Comparison of ENCODE assay signal across 11 cellular contexts in the genomic region with DNA sequence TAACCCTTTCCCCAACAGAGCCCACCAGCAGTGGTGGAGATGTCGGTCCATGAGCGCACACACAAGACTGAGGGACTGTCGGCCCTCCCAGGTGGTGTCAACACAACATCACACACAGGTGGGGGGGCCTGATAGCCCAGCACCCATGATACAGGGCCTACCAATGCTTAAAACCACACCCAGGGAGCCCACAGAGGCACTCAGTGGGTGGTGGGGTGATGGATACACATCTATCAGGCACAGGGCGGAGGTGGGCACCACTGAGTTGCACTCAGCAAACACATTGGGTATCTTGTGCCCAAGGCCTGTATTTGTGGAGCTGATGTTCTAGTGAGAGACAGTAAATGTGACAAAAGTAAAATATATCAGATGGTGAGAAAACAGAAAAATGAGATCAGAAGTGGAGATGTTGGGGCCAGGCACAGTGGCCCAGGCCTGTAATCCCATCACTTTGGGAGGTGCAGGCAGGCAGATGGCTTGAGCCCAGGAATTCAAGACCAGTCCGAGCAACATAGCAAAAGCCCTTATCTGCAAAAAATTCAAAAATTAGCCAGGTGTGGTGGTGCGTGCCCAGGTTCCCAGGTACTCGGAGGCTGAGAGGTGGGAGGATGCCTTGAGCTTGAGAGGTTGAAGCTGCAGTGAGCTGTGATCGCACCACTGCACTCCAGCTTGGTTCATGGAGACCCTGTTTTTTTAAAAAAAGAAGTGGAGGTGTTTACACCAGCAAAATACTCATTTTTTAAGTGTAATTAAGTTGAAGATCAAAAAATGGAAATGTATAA. TPM values are rescaled to one million over a fixed set of nuclear protein-coding genes. Genes with fewer than 3 reads are reported as not detected.
DNase-seq lines count a peak whose midpoint lies in the region; ATAC-seq and TF ChIP-seq lines count a peak whose summit lies in the region.
"Had no signal": no experiment of that assay in that cellular context is flagged by ENCODE, and none has a peak within 500 bp of the region (broad histone marks: within the 10 kb centered on the region; RNA-seq: fewer than 3 reads in every experiment).

No MANE protein-coding gene starts in this region.

- H3K4me2 ChIP-seq in OCI-LY1 (ENCODE audit: low read length), result no peak overlapping the region
- H3K4me2 ChIP-seq in osteoblast (ENCODE audit: insufficient read depth, low read length), result no peak overlapping the region

- no peaks in the 10 kb centered on the region for H3K27me3 ChIP-seq in OCI-LY1 (ENCODE audit: insufficient read depth, low read length)
- no peaks in the 10 kb centered on the region for H3K27me3 ChIP-seq in duodenal mucosa (ENCODE audit: control insufficient read depth in 1 of 2, insufficient read depth in 2 of 2, low read length in 2 of 2)
- H3K27me3 ChIP-seq in osteoblast (ENCODE audit: insufficient read depth, low read length), result no peaks in the 10 kb centered on the region
- H3K27me3 ChIP-seq: SJSA1 had no signal

- H4K20me1 ChIP-seq in OCI-LY1 (ENCODE audit: insufficient read depth, low read length) (no peaks in the 10 kb centered on the region), osteoblast (ENCODE audit: insufficient read depth, low read length) (no peaks in the 10 kb centered on the region)

- H3K4me3 ChIP-seq in OCI-LY1 (ENCODE audit: low read depth, low read length, poor library complexity, severe bottlenecking), result no peak overlapping the region
- no peak overlapping the region for H3K4me3 ChIP-seq in duodenal mucosa (ENCODE audit: low read depth in 1 of 2, low read length in 2 of 2)
- H3K4me3 ChIP-seq in osteoblast (ENCODE audit: insufficient read depth, low read length), result no peak overlapping the region
- H3K4me3 ChIP-seq: SJSA1 had no signal

- H3K4me1 ChIP-seq in OCI-LY1 (ENCODE audit: insufficient read depth, low read length, severe bottlenecking) (peaks cover 61% of the 10 kb centered on the region), duodenal mucosa (ENCODE audit: control insufficient read depth in 1 of 2, insufficient read depth in 2 of 2, low read length in 2 of 2) (peaks cover 52 to 62% of the 10 kb centered on the region in 2 donors), osteoblast (ENCODE audit: insufficient read depth, low read length) (peaks cover 40% of the 10 kb centered on the region)

- no peaks in the 10 kb centered on the region for H3K9me2 ChIP-seq in OCI-LY1 (ENCODE audit: low read depth, low read length)

- peaks cover 0 to 4% (median 0%) of the 10 kb centered on the region in 7 donors for H3K9me3 Mint-ChIP-seq in CD14-positive monocyte

- peaks cover 54% of the 10 kb centered on the region for H3K4me1 Mint-ChIP-seq in CD14-positive monocyte

- H3K79me2 ChIP-seq in OCI-LY1 (ENCODE audit: insufficient read depth, low read length) (no peaks in the 10 kb centered on the region), osteoblast (ENCODE audit: insufficient read depth, low read length) (peaks cover 4% of the 10 kb centered on the region)

- H3K9me3 ChIP-seq in OCI-LY1 (ENCODE audit: low read length) (no peaks in the 10 kb centered on the region), duodenal mucosa (ENCODE audit: control insufficient read depth in 1 of 2, low read length in 2 of 2) (no peaks in the 10 kb centered on the region), osteoblast (ENCODE audit: low read depth, low read length) (no peaks in the 10 kb centered on the region)
- H3K9me3 ChIP-seq: SJSA1 had no signal

- peaks cover 4% of the 10 kb centered on the region; the same call in 1 of the 2 replicates for H3F3A ChIP-seq in OCI-LY1 (ENCODE audit: insufficient read depth, low read length)

- DNase-seq in CD14-positive monocyte (ENCODE audit: low spot score), result no peak
- DNase-seq in osteoblast (ENCODE audit: insufficient read length, low spot score, missing footprints), result peak; percentile 15
- DNase-seq in stimulated activated CD4-positive, alpha-beta T cell treated with anti-CD3 and anti-CD28 coated beads, Interleukin-1b, Interleukin-23, amount 100 ng/mL, for 48 hours, result no peak
- DNase-seq: NCI-H2171 treated with DMSO at 0.1 percent for 48 hours had no signal

- peaks cover 21 to 46% of the 10 kb centered on the region in 2 donors for H3K36me3 Mint-ChIP-seq in CD14-positive monocyte

- TF ChIP-seq CTCF in CD14-positive monocyte (IDR thresholded peaks at IDR 0.05) (no peak), OCI-LY1 (IDR thresholded peaks at IDR 0.05; ENCODE audit: low read length) (no peak), osteoblast (IDR thresholded peaks at IDR 0.05; ENCODE audit: extremely low read depth, low read depth, low read length) (no peak)

- peak overlapping the region; percentile 100 for H3K27ac Mint-ChIP-seq in CD14-positive monocyte

- peaks cover 0 to 3% (median 2%) of the 10 kb centered on the region in 3 donors for H3K27me3 Mint-ChIP-seq in CD14-positive monocyte (ENCODE audit: low read depth in 3 of 3)

- no peak overlapping the region for H3K9ac ChIP-seq in OCI-LY1 (ENCODE audit: low read length)
- peak overlapping the region; percentile 22 to 30 for H3K9ac ChIP-seq in duodenal mucosa (ENCODE audit: low read depth in 1 of 2, low read length in 2 of 2)

- H3K4me3 Mint-ChIP-seq in CD14-positive monocyte, result peak overlapping the region; percentile 21 to 48

- intact Hi-C loops in CD14-positive monocyte (cut with micrococcal nuclease), result loop anchor here (2.0 to 10.0 kb wide), 3 partner anchors 13 to 718 kb away; a partner anchor contains a TSS

- H3K27ac ChIP-seq in OCI-LY1 (ENCODE audit: low read depth, low read length, poor library complexity, severe bottlenecking), result peak overlapping the region; percentile 96
- peak overlapping the region; percentile 15 for H3K27ac ChIP-seq in duodenal mucosa (ENCODE audit: low read depth, low read length)
- H3K27ac ChIP-seq in osteoblast (ENCODE audit: low read depth, low read length), result no peak overlapping the region
- H3K27ac ChIP-seq: SJSA1 had no signal

- H2AFZ ChIP-seq in OCI-LY1 (ENCODE audit: low read length) (no peak overlapping the region), osteoblast (ENCODE audit: low read length) (no peak overlapping the region)

- ATAC-seq in GM19324 (IDR thresholded peaks at IDR 0.05; ENCODE audit: low FRiP score, unreplicated experiment), result no peak
- ATAC-seq in HG03354 (IDR thresholded peaks at IDR 0.05; ENCODE audit: poor library complexity, severe bottlenecking, unreplicated experiment), result no peak
- no peak for ATAC-seq in HG03565 (IDR thresholded peaks at IDR 0.05; ENCODE audit: unreplicated experiment)
- ATAC-seq: sciatic nerve had no signal

- H3K36me3 ChIP-seq in OCI-LY1 (ENCODE audit: insufficient read depth, low read length) (peaks cover 18% of the 10 kb centered on the region; the same call in 1 of the 2 replicates), duodenal mucosa (ENCODE audit: control insufficient read depth in 1 of 2, insufficient read depth in 2 of 2, low read length in 2 of 2) (peaks cover 0 to 15% of the 10 kb centered on the region in 2 donors), osteoblast (ENCODE audit: insufficient read depth, low read length) (peaks cover 12% of the 10 kb centered on the region)

RNA-seq across cellular contexts. Expression of a gene that starts 6.8 kb away (rescaled TPM):
- 100 to 1,000 TPM; 473 to 632 TPM for polyA plus RNA-seq in CD14-positive monocyte
- 6.2 and 6.5 TPM in 2 replicates for total RNA-seq in osteoblast

RNA-seq across cellular contexts. Expression of a gene that starts 8.7 kb away (rescaled TPM):
- polyA plus RNA-seq in CD14-positive monocyte, result 10 to 100 TPM; 37.0 to 38.2 TPM
- total RNA-seq in osteoblast, result 19.9 and 23.0 TPM in 2 replicates

RNA-seq across cellular contexts. Expression of a gene that starts 9.0 kb away (rescaled TPM):
- 10 to 100 TPM; 22.7 to 25.2 TPM for polyA plus RNA-seq in CD14-positive monocyte
- 29.3 and 29.8 TPM in 2 replicates for total RNA-seq in osteoblast

RNA-seq across cellular contexts. Expression of a gene that starts 12.6 kb away (rescaled TPM):
- 1 to 10 TPM in 1 of 2 donors, under 1 TPM in 1; 0.73 to 1.2 TPM for polyA plus RNA-seq in CD14-positive monocyte
- total RNA-seq in osteoblast, result 21.4 and 21.5 TPM in 2 replicates

RNA-seq across cellular contexts. Expression of a gene that starts 35.9 kb away (rescaled TPM):
- 1,000 to 10,000 TPM in 1 of 2 donors, 100 to 1,000 TPM in 1; 689 to 1,038 TPM for polyA plus RNA-seq in CD14-positive monocyte
- total RNA-seq in osteoblast, result 44.9 and 56.0 TPM in 2 replicates
